ENCODE assay signal across 1 cellular context in genomic region chr19:6862673-6863078, GRCh38.
A peak's percentile ranks its signal among the peaks of the same experiment; 100 is the strongest.
TF ChIP-seq lines count a peak whose summit lies in the region.

No MANE protein-coding gene starts in this region.

TF ChIP-seq in HEK293, 187 proteins besides CTCF, POLR2A, EP300 and RAD21 (continued from another document and continues in another):
- TF ChIP-seq ZNF148 (tag by site-specific recombination; IDR thresholded peaks at IDR 0.05; ENCODE audit: borderline replicate concordance) (no peak), PRDM4 (tag by site-specific recombination; IDR thresholded peaks at IDR 0.05) (no peak), ZNF138 (tag by site-specific recombination; IDR thresholded peaks at IDR 0.05; ENCODE audit: borderline replicate concordance) (no peak), ZNF248 (tag by site-specific recombination; IDR thresholded peaks at IDR 0.05) (no peak), ZNF654 (tag by site-specific recombination; IDR thresholded peaks at IDR 0.05; ENCODE audit: low read depth) (peak; percentile 96), ZNF280C (tag by site-specific recombination; IDR thresholded peaks at IDR 0.05) (no peak), HOXD13 (CRISPR knock-in tag; IDR thresholded peaks at IDR 0.05; ENCODE audit: borderline replicate concordance) (no peak), ZNF362 (tag by site-specific recombination; IDR thresholded peaks at IDR 0.05) (no peak), GLIS1 (tag by site-specific recombination; IDR thresholded peaks at IDR 0.05) (peak; percentile 56), ZNF76 (tag by site-specific recombination; IDR thresholded peaks at IDR 0.05; ENCODE audit: borderline replicate concordance, low read depth) (no peak), TSHZ1 (tag by site-specific recombination; IDR thresholded peaks at IDR 0.05; ENCODE audit: borderline replicate concordance) (0 out of 2 replicates have a peak, but pooled peaks have one; percentile 45), TCF7L2 (IDR thresholded peaks at IDR 0.05; ENCODE audit: borderline replicate concordance, low read depth, low read length) (no peak), ATF2 (tag by site-specific recombination; IDR thresholded peaks at IDR 0.05; ENCODE audit: low read depth) (no peak), PATZ1 (tag by site-specific recombination; IDR thresholded peaks at IDR 0.05) (no peak), ZNF600 (tag by site-specific recombination; IDR thresholded peaks at IDR 0.05) (peak; percentile 97), ZXDB (tag by site-specific recombination; IDR thresholded peaks at IDR 0.05) (peak; percentile 11; the same call in 1 of the 2 replicates), ZBTB26 (tag by site-specific recombination; optimal IDR thresholded peaks at IDR 0.05) (no peak), ZNF660 (tag by site-specific recombination; IDR thresholded peaks at IDR 0.05) (peak; percentile 54), ZNF664 (tag by site-specific recombination; IDR thresholded peaks at IDR 0.05) (no peak), ZNF513 (tag by site-specific recombination; IDR thresholded peaks at IDR 0.05) (no peak), ZNF561 (tag by site-specific recombination; IDR thresholded peaks at IDR 0.05; ENCODE audit: borderline replicate concordance) (no peak), ZNF26 (tag by site-specific recombination; IDR thresholded peaks at IDR 0.05) (no peak), SETDB1 (IDR thresholded peaks at IDR 0.05; ENCODE audit: insufficient read length, low read length) (no peak), ZNF639 (tag by site-specific recombination; IDR thresholded peaks at IDR 0.05) (0 out of 2 replicates have a peak, but pooled peaks have one; percentile 37), ZSCAN18 (tag by site-specific recombination; IDR thresholded peaks at IDR 0.05) (no peak), KLF10 (tag by site-specific recombination; IDR thresholded peaks at IDR 0.05) (no peak), EGR2 (tag by site-specific recombination; IDR thresholded peaks at IDR 0.05; ENCODE audit: low read depth) (peak; percentile 73), KLF7 (tag by site-specific recombination; IDR thresholded peaks at IDR 0.05; ENCODE audit: borderline replicate concordance) (no peak)
